Comparison of ENCODE assay signal across 1 cellular context in genomic region chr6:2952557-2953095, GRCh38.
TF ChIP-seq lines count a peak whose summit lies in the region.

No MANE protein-coding gene starts in this region.

TF ChIP-seq in HepG2, 621 proteins besides CTCF, POLR2A, EP300 and RAD21 (continued from another document and continues in another):
- TF ChIP-seq HOMEZ (CRISPR knock-in tag; IDR thresholded peaks at IDR 0.05; ENCODE audit: low read depth) = peak; percentile 66; the same call in 1 of the 2 replicates
- peak; percentile 68 for TF ChIP-seq RXRB (CRISPR knock-in tag; IDR thresholded peaks at IDR 0.05; ENCODE audit: borderline replicate concordance)
- TF ChIP-seq ZBTB1 (CRISPR knock-in tag; IDR thresholded peaks at IDR 0.05; ENCODE audit: borderline replicate concordance) = no peak
- TF ChIP-seq ATF5 (CRISPR knock-in tag; IDR thresholded peaks at IDR 0.05; ENCODE audit: low read depth) = 0 out of 2 replicates have a peak, but pooled peaks have one; percentile 38
- no peak for TF ChIP-seq POLR2AphosphoS5 (IDR thresholded peaks at IDR 0.05; ENCODE audit: low read depth, low read length)
- no peak for TF ChIP-seq ZMAT5 (CRISPR knock-in tag; IDR thresholded peaks at IDR 0.05; ENCODE audit: borderline replicate concordance, low read depth)
- no peak for TF ChIP-seq ZNF557 (CRISPR knock-in tag; IDR thresholded peaks at IDR 0.05)
- no peak for TF ChIP-seq ZNF841 (CRISPR knock-in tag; IDR thresholded peaks at IDR 0.05; ENCODE audit: borderline replicate concordance)
- 0 out of 2 replicates have a peak, but pooled peaks have one; percentile 78 for TF ChIP-seq EEA1 (CRISPR knock-in tag; IDR thresholded peaks at IDR 0.05; ENCODE audit: borderline replicate concordance)
- TF ChIP-seq ZNF281 (CRISPR knock-in tag; IDR thresholded peaks at IDR 0.05; ENCODE audit: borderline replicate concordance) = no peak
- no peak for TF ChIP-seq ZSCAN5A (CRISPR knock-in tag; IDR thresholded peaks at IDR 0.05; ENCODE audit: borderline replicate concordance)
- no peak for TF ChIP-seq JUNB (CRISPR knock-in tag; IDR thresholded peaks at IDR 0.05; ENCODE audit: borderline replicate concordance)
- TF ChIP-seq PHF20 (CRISPR knock-in tag; IDR thresholded peaks at IDR 0.05) = 0 out of 2 replicates have a peak, but pooled peaks have one; percentile 37
- TF ChIP-seq ZBTB21 (CRISPR knock-in tag; IDR thresholded peaks at IDR 0.05) = no peak
- no peak for TF ChIP-seq PRDM15 (CRISPR knock-in tag; IDR thresholded peaks at IDR 0.05)
- TF ChIP-seq MYPOP (CRISPR knock-in tag; IDR thresholded peaks at IDR 0.05) = peak; percentile 87
- peak; percentile 79 for TF ChIP-seq ZFX (CRISPR knock-in tag; IDR thresholded peaks at IDR 0.05; ENCODE audit: low read depth)
- peak; percentile 69; the same call in 1 of the 2 replicates for TF ChIP-seq TFDP1 (CRISPR knock-in tag; IDR thresholded peaks at IDR 0.05; ENCODE audit: borderline replicate concordance)
- no peak for TF ChIP-seq CENPX (CRISPR knock-in tag; IDR thresholded peaks at IDR 0.05)
- TF ChIP-seq MAX (IDR thresholded peaks at IDR 0.05) = peak; percentile 95
- no peak for TF ChIP-seq RFX3 (CRISPR knock-in tag; IDR thresholded peaks at IDR 0.05)
- no peak for TF ChIP-seq THAP7 (CRISPR knock-in tag; IDR thresholded peaks at IDR 0.05)
- TF ChIP-seq BCLAF1 (IDR thresholded peaks at IDR 0.05) = no peak
- TF ChIP-seq TARDBP (CRISPR knock-in tag; IDR thresholded peaks at IDR 0.05) = no peak
- TF ChIP-seq STAT6 (CRISPR knock-in tag; IDR thresholded peaks at IDR 0.05; ENCODE audit: borderline replicate concordance) = no peak
- TF ChIP-seq ZNF414 (CRISPR knock-in tag; IDR thresholded peaks at IDR 0.05) = peak; percentile 87
- TF ChIP-seq SAFB2 (CRISPR knock-in tag; IDR thresholded peaks at IDR 0.05; ENCODE audit: borderline replicate concordance, low read depth) = 0 out of 2 replicates have a peak, but pooled peaks have one; percentile 61
- no peak for TF ChIP-seq ZNF558 (CRISPR knock-in tag; IDR thresholded peaks at IDR 0.05; ENCODE audit: borderline replicate concordance)
- peak; percentile 83 for TF ChIP-seq SMC3 (IDR thresholded peaks at IDR 0.05; ENCODE audit: low read length)
- no peak for TF ChIP-seq ZNF746 (CRISPR knock-in tag; IDR thresholded peaks at IDR 0.05)
- no peak for TF ChIP-seq ZNF367 (CRISPR knock-in tag; IDR thresholded peaks at IDR 0.05; ENCODE audit: borderline replicate concordance)
- TF ChIP-seq ETV5 (CRISPR knock-in tag; IDR thresholded peaks at IDR 0.05; ENCODE audit: borderline replicate concordance) = peak; percentile 62
